20 cellular contexts compared by ENCODE assay signal in genomic region chr16:47694543-47694942, GRCh38.
"Had no signal": no experiment of that assay in that cellular context is flagged by ENCODE, and none has a peak within 500 bp of the region (broad histone marks: within the 10 kb centered on the region; RNA-seq: fewer than 3 reads in every experiment).

No MANE protein-coding gene starts in this region.

- H3K9me3 Mint-ChIP-seq: activated CD4-positive, alpha-beta T cell treated with anti-CD3 and anti-CD28 coated beads, Interleukin-2, amount 10 ng/mL, durations not matched to agents 24 days and 14 days; memory B cell; naive B cell; neural crest cell had no signal

- DNase-seq: activated CD4-positive, alpha-beta T cell treated with anti-CD3 and anti-CD28 coated beads, Interleukin-2, amount 10 ng/mL, durations not matched to agents 24 days and 14 days; activated CD8-positive, alpha-beta T cell treated with anti-CD3 and anti-CD28 coated beads for 36 hours; activated naive CD4-positive, alpha-beta T cell treated with anti-CD3 and anti-CD28 coated beads, Interleukin-2, amount 50 U/mL, for 16 hours; activated T-cell treated with anti-CD3 and anti-CD28 coated beads, Interleukin-2, amount 50 U/mL, for 24 hours; aorta; cortex of kidney; esophagus squamous epithelium; left ventricle myocardium superior; mucosa of descending colon; naive B cell; right cardiac atrium; stimulated activated CD4-positive, alpha-beta T cell treated with anti-CD3 and anti-CD28 coated beads, Interleukin-4, amount 100 ng/mL, for 1 hour; T-helper 1 cell; T-helper 9 cell had no signal

- H3K4me3 Mint-ChIP-seq: activated CD4-positive, alpha-beta T cell treated with anti-CD3 and anti-CD28 coated beads, Interleukin-2, amount 10 ng/mL, durations not matched to agents 24 days and 14 days; activated CD8-positive, alpha-beta T cell treated with anti-CD3 and anti-CD28 coated beads for 36 hours; activated T-cell treated with anti-CD3 and anti-CD28 coated beads, Interleukin-2, amount 50 U/mL, for 24 hours; memory B cell; naive B cell; neural crest cell had no signal

- H3K4me3 ChIP-seq: breast epithelium, esophagus squamous epithelium, mucosa of descending colon, prostate gland, skin epidermis, thoracic aorta had no signal

- H3K27ac ChIP-seq: breast epithelium, esophagus squamous epithelium, prostate gland, skin epidermis, thoracic aorta had no signal

- H3K4me1 ChIP-seq: breast epithelium, esophagus squamous epithelium, prostate gland had no signal

- H3K27me3 Mint-ChIP-seq: activated CD4-positive, alpha-beta T cell treated with anti-CD3 and anti-CD28 coated beads, Interleukin-2, amount 10 ng/mL, durations not matched to agents 24 days and 14 days; activated CD8-positive, alpha-beta T cell treated with anti-CD3 and anti-CD28 coated beads for 36 hours; activated T-cell treated with anti-CD3 and anti-CD28 coated beads, Interleukin-2, amount 50 U/mL, for 24 hours; memory B cell; naive B cell had no signal

- H3K4me1 Mint-ChIP-seq: memory B cell, naive B cell had no signal

- ATAC-seq: activated CD8-positive, alpha-beta T cell treated with anti-CD3 and anti-CD28 coated beads for 36 hours; left ventricle myocardium superior; mucosa of descending colon; right cardiac atrium had no signal

- H3K9me3 ChIP-seq: breast epithelium, esophagus squamous epithelium, mucosa of descending colon, prostate gland, thoracic aorta had no signal

- H3K27ac Mint-ChIP-seq: activated CD4-positive, alpha-beta T cell treated with anti-CD3 and anti-CD28 coated beads, Interleukin-2, amount 10 ng/mL, durations not matched to agents 24 days and 14 days; activated CD8-positive, alpha-beta T cell treated with anti-CD3 and anti-CD28 coated beads for 36 hours; activated T-cell treated with anti-CD3 and anti-CD28 coated beads, Interleukin-2, amount 50 U/mL, for 24 hours; memory B cell had no signal

- H3K27me3 ChIP-seq: breast epithelium, esophagus squamous epithelium had no signal
